ENCODE assay signal across 8 cellular contexts in the genomic region with DNA sequence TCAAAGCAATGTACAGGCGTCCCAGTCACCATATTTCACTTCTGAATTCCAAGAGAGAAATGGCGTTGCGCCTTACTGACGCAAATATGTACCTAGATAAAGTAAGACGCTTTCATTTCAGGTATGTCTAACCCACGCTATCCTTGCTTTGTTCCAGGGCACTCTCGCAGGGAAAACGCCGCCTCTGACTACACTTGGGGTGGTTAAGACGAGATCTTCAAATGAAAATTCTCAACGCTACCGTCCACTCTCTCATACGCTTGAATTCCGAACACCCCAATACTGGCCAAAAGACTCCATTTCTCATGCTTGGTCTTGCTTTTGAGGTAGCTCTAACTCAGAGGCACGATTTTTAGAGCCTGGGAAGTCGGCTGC. TPM values are rescaled to one million over a fixed set of nuclear protein-coding genes. Genes with fewer than 3 reads are reported as not detected.
A peak's percentile ranks its signal among the peaks of the same experiment; 100 is the strongest.
DNase-seq lines count a peak whose midpoint lies in the region; ATAC-seq, FAIRE-seq and TF ChIP-seq lines count a peak whose summit lies in the region.

No MANE protein-coding gene starts in this region.

- H3K4me1 ChIP-seq in ACC112 (ENCODE audit: control insufficient read depth, insufficient read depth, low read length, unreplicated experiment), result peaks cover 22% of the 10 kb centered on the region

- peak overlapping the region; percentile 93 to 100 (median 99) for H3K27ac Mint-ChIP-seq in IgD-negative memory B cell
- peak overlapping the region; percentile 96 for H3K27ac Mint-ChIP-seq in stimulated activated memory B cell treated with anti-CD40 and anti-IgM and Interleukin-4, amounts not matched to agents 10 μg/mL and 1 μg/mL and 100 μg/mL, for 72 hours

- H3K27me3 ChIP-seq in ACC112 (ENCODE audit: insufficient read depth, low read length), result no peaks in the 10 kb centered on the region

- peaks cover 56% of the 10 kb centered on the region for H3K79me2 ChIP-seq in ACC112 (ENCODE audit: control insufficient read depth, insufficient read depth, low read length, unreplicated experiment)

- no peaks in the 10 kb centered on the region for H3K27me3 Mint-ChIP-seq in IgD-negative memory B cell
- H3K27me3 Mint-ChIP-seq in stimulated activated memory B cell treated with anti-CD40 and anti-IgM and Interleukin-4, amounts not matched to agents 10 μg/mL and 1 μg/mL and 100 μg/mL, for 72 hours, result no peaks in the 10 kb centered on the region

- H3K4me3 Mint-ChIP-seq in IgD-negative memory B cell, result peak overlapping the region; percentile 97 to 99 (median 97)
- H3K4me3 Mint-ChIP-seq in stimulated activated memory B cell treated with anti-CD40 and anti-IgM and Interleukin-4, amounts not matched to agents 10 μg/mL and 1 μg/mL and 100 μg/mL, for 72 hours, result peak overlapping the region; percentile 96

- peak; percentile 11 for ATAC-seq in stimulated activated memory B cell treated with anti-CD40 and anti-IgM and Interleukin-4, amounts not matched to agents 10 μg/mL and 1 μg/mL and 100 μg/mL, for 72 hours
- ATAC-seq in GM19455 (IDR thresholded peaks at IDR 0.05; ENCODE audit: unreplicated experiment), result no peak

- DNase-seq in GM12891 (ENCODE audit: insufficient read length, low spot score) (no peak), amniotic stem cell (lab: John Stamatoyannopoulos, UW) (peak; percentile 31), inferior parietal cortex (ENCODE audit: extremely low spot score) (peak; percentile 79), urothelium cell line (ENCODE audit: low spot score) (no peak)

- peak overlapping the region; percentile 90 for H3K4me3 ChIP-seq in ACC112 (ENCODE audit: low read depth, low read length)

- H3K36me3 ChIP-seq in ACC112 (ENCODE audit: insufficient read depth, low read length), result peaks cover 17% of the 10 kb centered on the region

- H3K27ac ChIP-seq in ACC112 (ENCODE audit: low read depth, low read length), result peak overlapping the region; percentile 97

- peak overlapping the region; percentile 96 for H2AFZ ChIP-seq in ACC112 (ENCODE audit: low read length, unreplicated experiment)

- FAIRE-seq in GM12891 (lab: Jason Lieb, UNC), result no peak
- no peak for FAIRE-seq in urothelium cell line (lab: Jason Lieb, UNC)

- no peaks in the 10 kb centered on the region for H3K9me3 Mint-ChIP-seq in IgD-negative memory B cell
- H3K9me3 Mint-ChIP-seq in stimulated activated memory B cell treated with anti-CD40 and anti-IgM and Interleukin-4, amounts not matched to agents 10 μg/mL and 1 μg/mL and 100 μg/mL, for 72 hours, result no peaks in the 10 kb centered on the region

- H3K36me3 Mint-ChIP-seq in IgD-negative memory B cell, result no peaks in the 10 kb centered on the region
- H3K36me3 Mint-ChIP-seq in stimulated activated memory B cell treated with anti-CD40 and anti-IgM and Interleukin-4, amounts not matched to agents 10 μg/mL and 1 μg/mL and 100 μg/mL, for 72 hours, result peaks cover 31% of the 10 kb centered on the region

- peak; percentile 75 for TF ChIP-seq POLR2A in GM12891 (IDR thresholded peaks at IDR 0.05; ENCODE audit: low read depth, low read length)

- peaks cover 16 to 25% (median 21%) of the 10 kb centered on the region in 3 donors for H3K4me1 Mint-ChIP-seq in IgD-negative memory B cell
- peaks cover 10% of the 10 kb centered on the region for H3K4me1 Mint-ChIP-seq in stimulated activated memory B cell treated with anti-CD40 and anti-IgM and Interleukin-4, amounts not matched to agents 10 μg/mL and 1 μg/mL and 100 μg/mL, for 72 hours

TF ChIP-seq in GM12891, 5 proteins besides CTCF, POLR2A, EP300 and RAD21:
- TF ChIP-seq POLR2AphosphoS5 (IDR thresholded peaks at IDR 0.05; ENCODE audit: low read depth, low read length), result no peak
- TF ChIP-seq POU2F2 (IDR thresholded peaks at IDR 0.05; ENCODE audit: low read depth, low read length), result no peak
- TF ChIP-seq SPI1 (IDR thresholded peaks at IDR 0.05; ENCODE audit: low read depth, low read length), result no peak
- no peak for TF ChIP-seq TAF1 (IDR thresholded peaks at IDR 0.05; ENCODE audit: low read depth, low read length)
- no peak for TF ChIP-seq PAX5 (IDR thresholded peaks at IDR 0.05; ENCODE audit: insufficient read depth, low read length, severe bottlenecking)

RNA-seq across cellular contexts. Expression of gene ZMPSTE24, which starts 0.7 kb away (rescaled TPM):
- 10.2 TPM for polyA plus RNA-seq in GM12891 (2012; ENCODE audit: low read depth, missing spikeins)
- polyA plus RNA-seq in IgD-negative memory B cell, result 22.9 TPM

RNA-seq across cellular contexts. Expression of gene TMCO2, which starts 9.6 kb away (rescaled TPM):
- not detected for polyA plus RNA-seq in GM12891 (2012; ENCODE audit: low read depth, missing spikeins)
- polyA plus RNA-seq in IgD-negative memory B cell, result not detected

RNA-seq across cellular contexts. Expression of gene COL9A2, which starts 59.8 kb away (rescaled TPM):
- 45.0 TPM for polyA plus RNA-seq in GM12891 (2012; ENCODE audit: low read depth, missing spikeins)
- 3.0 TPM for polyA plus RNA-seq in IgD-negative memory B cell

Comparison
In these comparisons a context has a peak if more than half of its experiments do, and no peak if none do; other contexts are left out.
1. DNase-seq: peak in amniotic stem cell (single experiment) and inferior parietal cortex (single experiment); none in GM12891 (single experiment) and urothelium cell line (single experiment).